ENCODE assay signal across 12 cellular contexts in the genomic region with DNA sequence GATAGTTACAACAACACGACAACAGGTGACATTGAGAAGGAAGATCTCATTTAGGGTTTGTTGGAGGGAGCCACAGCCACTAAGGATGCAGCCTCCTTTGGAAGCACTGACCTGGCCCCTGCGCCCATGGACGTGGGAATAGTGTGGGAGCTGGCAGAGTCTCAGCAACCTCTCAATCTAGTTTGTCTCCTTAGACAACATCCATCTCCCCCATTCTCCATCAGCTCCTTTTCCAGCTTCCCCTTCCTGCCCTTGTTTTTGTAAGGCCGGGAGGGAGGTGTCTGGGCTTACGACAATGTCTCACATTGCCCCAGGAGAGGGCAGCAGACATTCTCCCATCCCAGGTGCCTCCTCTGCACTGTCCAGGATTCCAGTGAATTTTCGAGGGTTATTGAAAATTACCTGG.
DNase-seq lines count a peak whose midpoint lies in the region; ATAC-seq, FAIRE-seq and TF ChIP-seq lines count a peak whose summit lies in the region.
"Had no signal": no experiment of that assay in that cellular context is flagged by ENCODE, and none has a peak within 500 bp of the region (broad histone marks: within the 10 kb centered on the region; RNA-seq: fewer than 3 reads in every experiment).

No MANE protein-coding gene starts in this region.

- H3K4me3 ChIP-seq in GM12878 (no peak overlapping the region), tibial nerve (no peak overlapping the region)
- H3K4me3 ChIP-seq: body of pancreas, thoracic aorta had no signal

- peak; percentile 47 for TF ChIP-seq RAD21 in GM12878 (IDR thresholded peaks at IDR 0.05; ENCODE audit: insufficient read depth, low read depth, low read length)

- H3K27ac ChIP-seq in GM12878 (ENCODE audit: control insufficient read depth, insufficient read depth), result no peak overlapping the region
- no peak overlapping the region for H3K27ac ChIP-seq in tibial nerve
- H3K27ac ChIP-seq: body of pancreas, thoracic aorta had no signal

- no peaks in the 10 kb centered on the region for H3K9me3 ChIP-seq in GM12878 (replicated peaks; ENCODE audit: control insufficient read depth, insufficient read depth, low read length)
- H3K9me3 ChIP-seq in tibial nerve, result no peaks in the 10 kb centered on the region
- H3K9me3 ChIP-seq: body of pancreas, thoracic aorta had no signal

- ATAC-seq in GM12878 (peak; percentile 54), HG02623 (IDR thresholded peaks at IDR 0.05; ENCODE audit: unreplicated experiment) (no peak)
- ATAC-seq: body of pancreas had no signal

- H3K36me3 ChIP-seq in GM12878 (ENCODE audit: control insufficient read depth in 2 of 2, insufficient read depth in 2 of 2, low read length in 1 of 2) (no peaks in the 10 kb centered on the region), tibial nerve (no peaks in the 10 kb centered on the region)
- H3K36me3 ChIP-seq: thoracic aorta had no signal

- TF ChIP-seq POLR2A in GM12878 (IDR thresholded peaks at IDR 0.05; ENCODE audit: low read depth, low read length), result no peak
- no peak for TF ChIP-seq POLR2A in tibial nerve (IDR thresholded peaks at IDR 0.05)

- H3K27me3 ChIP-seq in GM12878 (replicated peaks in 1 of 2; ENCODE audit: control insufficient read depth in 2 of 2, insufficient read depth in 2 of 2, low read length in 1 of 2) (peaks cover 0 to 2% of the 10 kb centered on the region in 2 experiments; a peak in 2 of 4 replicates), tibial nerve (no peaks in the 10 kb centered on the region)
- H3K27me3 ChIP-seq: body of pancreas had no signal

- POLR2A ChIA-PET in GM12878 (lab: Charles Lee), result no interaction called here

- DNase-seq in ELF-1 (ENCODE audit: low read depth, low spot score) (peak; percentile 45), HTR-8/SVneo (ENCODE audit: insufficient read length, low spot score) (peak; percentile 26), GM12878 (ENCODE audit: low read depth, low spot score) (no peak), lung microvascular endothelial cell (ENCODE audit: low read depth in 2 of 2) (peak; percentile 53 to 79), tibial nerve (ENCODE audit: low spot score in 2 of 2) (no peak), SW 1271 (lab: John Stamatoyannopoulos, UW) (no peak), NK-92 (lab: John Stamatoyannopoulos, UW; ENCODE audit: unreplicated experiment) (no peak)
- DNase-seq: activated CD4-positive, CD25-positive, alpha-beta regulatory T cell; body of pancreas; NCI-H187 had no signal

- H3K79me2 ChIP-seq in GM12878 (ENCODE audit: control insufficient read depth, insufficient read depth, low read length), result no peaks in the 10 kb centered on the region

- H4K20me1 ChIP-seq in GM12878 (ENCODE audit: control insufficient read depth, insufficient read depth), result no peaks in the 10 kb centered on the region

- FAIRE-seq in HTR-8/SVneo (lab: Jason Lieb, UNC) (no peak), GM12878 (lab: Jason Lieb, UNC) (no peak)

- RAD21 ChIA-PET in GM12878 (lab: Charles Lee; ENCODE audit: unreplicated experiment), result interaction anchor here (1.4 kb wide), 1 partner anchor 48 kb away, joined by 4 read pairs; no protein-coding TSS in a partner anchor

- no TSS peak for BruUV-seq in GM12878 (replicated peaks; lab: Mats Ljungman, UMichigan)

- intact Hi-C loops in GM12878 (cut with micrococcal nuclease; ENCODE audit: unreplicated experiment), result no loop called here

- in situ Hi-C loops in GM12878 (cut with MboI), result no loop called here

- no peak overlapping the region for H3K9ac ChIP-seq in GM12878 (ENCODE audit: control insufficient read depth, insufficient read depth, low read length)

- 66% methylated on average over 6 of the region's 6 CpGs for WGBS in GM12878 (ENCODE audit: insufficient coverage, insufficient replicate concordance, low lambda C conversion rate, missing lambda C conversion rate)
- 57 to 62% methylated on average over 6 of the region's 6 CpGs for WGBS in tibial nerve, 2 donors

- H3K4me1 ChIP-seq in GM12878 (ENCODE audit: control insufficient read depth, insufficient read depth, low read length) (no peaks in the 10 kb centered on the region), tibial nerve (no peaks in the 10 kb centered on the region)
- H3K4me1 ChIP-seq: body of pancreas had no signal

- CTCF ChIA-PET in GM12878 (lab: Yijun Ruan, JAX), result interaction anchor here (0.6 to 2.7 kb wide), 7 partner anchors 10 to 333 kb away, joined by 3 to 11 read pairs (median 4); no protein-coding TSS in a partner anchor

- no peak for TF ChIP-seq EP300 in GM12878 (IDR thresholded peaks at IDR 0.05; ENCODE audit: borderline replicate concordance in 1 of 2, control insufficient read depth in 1 of 2, low read depth in 2 of 2, low read length in 2 of 2)
- TF ChIP-seq EP300 in tibial nerve (IDR thresholded peaks at IDR 0.05), result no peak

- TF ChIP-seq CTCF in GM12878 (IDR thresholded peaks at IDR 0.05 in 2 of 3, conservative IDR thresholded peaks at IDR 0.05 in 1 of 3; ENCODE audit: control insufficient read depth in 2 of 3, extremely low read depth in 1 of 3, insufficient read depth in 1 of 3, low read depth in 3 of 3, low read length in 3 of 3) (peak; percentile 24 to 29 (median 25); a peak in 3 of 6 replicates), tibial nerve (IDR thresholded peaks at IDR 0.05) (no peak)

- no peak overlapping the region for H3K4me2 ChIP-seq in GM12878 (ENCODE audit: control insufficient read depth, insufficient read depth)

- no peak overlapping the region for H2AFZ ChIP-seq in GM12878 (ENCODE audit: control insufficient read depth, low read depth, low read length)

- SMC1A ChIA-PET in GM12878 (lab: Charles Lee; ENCODE audit: uncharacterized antibody, unreplicated experiment), result interaction anchor here (0.7 kb wide), 1 partner anchor 8 kb away, joined by 3 read pairs; no protein-coding TSS in a partner anchor

TF ChIP-seq in GM12878, 131 proteins besides CTCF, POLR2A, EP300 and RAD21:
- TF ChIP-seq TBL1XR1 (IDR thresholded peaks at IDR 0.05; ENCODE audit: low read depth, low read length) (no peak), SREBF2 (IDR thresholded peaks at IDR 0.05; ENCODE audit: low read length) (no peak), ZNF274 (IDR thresholded peaks at IDR 0.05; ENCODE audit: insufficient read depth, insufficient read length) (no peak), SMC3 (IDR thresholded peaks at IDR 0.05; ENCODE audit: borderline replicate concordance, low read length) (peak; percentile 19; the same call in 1 of the 2 replicates)

Comparison
In these comparisons a context has a peak if more than half of its experiments do, and no peak if none do; other contexts are left out.
1. DNase-seq: peak in ELF-1 (single experiment), HTR-8/SVneo (single experiment) and lung microvascular endothelial cell (2 of 2); none in GM12878 (single experiment), tibial nerve (0 of 2), SW 1271 (0 of 2) and NK-92 (single experiment).
2. CTCF ChIP-seq: peak in GM12878 (3 of 3); none in tibial nerve (0 of 5).